In the genomic region with DNA sequence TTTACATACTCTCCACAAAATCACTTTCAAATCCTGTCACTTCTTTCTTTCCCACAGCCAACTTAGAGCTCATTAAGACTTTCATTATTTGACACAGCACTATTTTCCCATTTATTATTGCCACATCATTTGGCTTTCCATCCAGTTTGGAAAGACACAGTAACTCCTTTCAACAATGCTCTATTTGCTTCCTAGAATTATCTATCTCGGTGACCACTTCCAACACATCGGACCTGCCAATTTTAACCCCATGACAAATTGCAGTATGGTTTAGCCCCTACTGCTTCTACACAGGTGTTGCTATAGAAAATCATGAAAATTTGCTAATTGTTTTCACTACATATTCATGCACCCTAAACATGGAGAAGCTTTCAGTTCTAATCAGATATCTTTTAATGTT, we compare ENCODE assay signal across 8 cellular contexts.
"Had no signal": no experiment of that assay in that cellular context is flagged by ENCODE, and none has a peak within 500 bp of the region (broad histone marks: within the 10 kb centered on the region; RNA-seq: fewer than 3 reads in every experiment).

No MANE protein-coding gene starts in this region.

- H2AFZ ChIP-seq: GM23248 had no signal

- FAIRE-seq: H54, HTR-8/SVneo, K562 had no signal

- H3K27ac ChIP-seq: GM23248 had no signal

- H3K4me3 ChIP-seq: GM23248, K562 had no signal

- DNase-seq: GM23248, GOT3, H9, HCEC 1CT, IMR-90 had no signal

- H3K9ac ChIP-seq: GM23248 had no signal

- ATAC-seq: K562 had no signal
